ENCODE assay signal across 14 cellular contexts in the genomic region with DNA sequence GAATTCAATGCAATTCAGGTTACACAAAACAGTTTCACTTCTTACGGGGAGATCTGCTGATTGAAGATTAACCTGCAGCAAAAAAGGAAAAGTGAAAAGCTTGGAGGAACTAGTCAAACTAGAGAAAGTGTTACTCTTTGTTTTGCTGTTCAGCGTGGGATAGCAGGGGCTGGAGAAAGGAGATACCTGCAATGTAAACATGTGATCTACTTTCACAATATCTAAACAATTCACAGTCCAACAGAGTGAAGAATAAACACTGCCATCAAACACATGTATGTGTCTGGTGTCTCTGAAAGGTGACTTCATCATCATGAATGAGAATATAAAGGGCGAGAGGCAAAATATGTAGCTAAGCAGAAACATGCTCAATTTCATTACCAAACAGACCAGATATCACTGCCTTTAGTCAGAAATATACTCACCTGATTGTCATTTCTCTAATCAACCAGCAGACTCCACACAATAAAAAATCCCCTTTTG. TPM values are rescaled to one million over a fixed set of nuclear protein-coding genes. Genes with fewer than 3 reads are reported as not detected.
DNase-seq lines count a peak whose midpoint lies in the region; ATAC-seq and TF ChIP-seq lines count a peak whose summit lies in the region.
"Had no signal": no experiment of that assay in that cellular context is flagged by ENCODE, and none has a peak within 500 bp of the region (broad histone marks: within the 10 kb centered on the region; RNA-seq: fewer than 3 reads in every experiment).

No MANE protein-coding gene starts in this region.

- POLR2A ChIA-PET in WTC11 (lab: Charles Lee), result no interaction called here

- H3K27me3 ChIP-seq in osteoblast (ENCODE audit: insufficient read depth, low read length) (peaks cover 14% of the 10 kb centered on the region), right cardiac atrium (ENCODE audit: control insufficient read depth, insufficient read depth) (no peaks in the 10 kb centered on the region)
- H3K27me3 ChIP-seq: upper lobe of left lung had no signal

- H3K4me2 ChIP-seq in osteoblast (ENCODE audit: insufficient read depth, low read length), result no peak overlapping the region

- CTCF ChIA-PET in WTC11 (lab: Charles Lee), result interaction anchor here (2.2 kb wide), 1 partner anchor 9 kb away, joined by 8 read pairs; no protein-coding TSS in a partner anchor

- TF ChIP-seq CTCF in WTC11 (IDR thresholded peaks at IDR 0.05), result no peak
- no peak for TF ChIP-seq CTCF in osteoblast (IDR thresholded peaks at IDR 0.05; ENCODE audit: extremely low read depth, low read depth, low read length)

- no peak overlapping the region for H2AFZ ChIP-seq in osteoblast (ENCODE audit: low read length)

- DNase-seq in DMS53 treated with DMSO at 0.1 percent for 48 hours (lab: John Stamatoyannopoulos, UW; ENCODE audit: unreplicated experiment), result peak; percentile 84
- no peak for DNase-seq in WTC11 (ENCODE audit: low spot score)
- DNase-seq in naive B cell, result no peak
- no peak for DNase-seq in activated T-cell treated with anti-CD3 and anti-CD28 coated beads, Interleukin-2, amount 50 U/mL, for 4 hours
- DNase-seq in osteoblast (ENCODE audit: insufficient read length, low spot score, missing footprints), result no peak
- no peak for DNase-seq in activated naive CD4-positive, alpha-beta T cell treated with Interleukin-2 at 50 U/mL for 16 hours
- no peak for DNase-seq in right cardiac atrium
- DNase-seq: activated naive CD8-positive, alpha-beta T cell treated with anti-CD3 and anti-CD28 coated beads, Interleukin-2, amount 10 ng/mL, durations not matched to agents 7 days and 5 days; NCI-H2081 treated with DMSO at 0.1 percent for 48 hours; stimulated activated naive B cell treated with anti-CD40 and anti-IgM and Interleukin-4, amounts not matched to agents 10 μg/mL and 1 μg/mL and 100 μg/mL, for 72 hours; upper lobe of left lung had no signal

- H3K79me2 ChIP-seq in osteoblast (ENCODE audit: insufficient read depth, low read length), result no peaks in the 10 kb centered on the region

- intact Hi-C loops in right cardiac atrium (cut with DNase I), result no loop called here

- H3K36me3 Mint-ChIP-seq in WTC11 (no peaks in the 10 kb centered on the region), naive B cell (no peaks in the 10 kb centered on the region)
- H3K36me3 Mint-ChIP-seq in activated T-cell treated with anti-CD3 and anti-CD28 coated beads, Interleukin-2, amount 50 U/mL, for 4 hours (ENCODE audit: insufficient read depth), result peaks cover 3% of the 10 kb centered on the region
- H3K36me3 Mint-ChIP-seq: stimulated activated naive B cell treated with anti-CD40 and anti-IgM and Interleukin-4, amounts not matched to agents 10 μg/mL and 1 μg/mL and 100 μg/mL, for 72 hours had no signal

- H3K4me3 Mint-ChIP-seq in WTC11, result no peak overlapping the region
- H3K4me3 Mint-ChIP-seq in naive B cell, result peak overlapping the region in 6 of 8 donors; percentile 3 to 28 (median 12)
- no peak overlapping the region for H3K4me3 Mint-ChIP-seq in activated T-cell treated with anti-CD3 and anti-CD28 coated beads, Interleukin-2, amount 50 U/mL, for 4 hours
- H3K4me3 Mint-ChIP-seq: activated naive CD8-positive, alpha-beta T cell treated with anti-CD3 and anti-CD28 coated beads, Interleukin-2, amount 10 ng/mL, durations not matched to agents 7 days and 5 days; stimulated activated naive B cell treated with anti-CD40 and anti-IgM and Interleukin-4, amounts not matched to agents 10 μg/mL and 1 μg/mL and 100 μg/mL, for 72 hours; T-helper 1 cell treated with Interleukin-12 subunit alpha and Interleukin-12 subunit beta and Interleukin-4 antibody, amounts not matched to agents 30 μg/mL and 1 μg/mL, for 36 hours had no signal

- H3K4me3 ChIP-seq in osteoblast (ENCODE audit: insufficient read depth, low read length) (no peak overlapping the region), right cardiac atrium (ENCODE audit: low read length) (no peak overlapping the region)
- H3K4me3 ChIP-seq: lung, upper lobe of left lung had no signal

- no peaks in the 10 kb centered on the region for H3K36me3 ChIP-seq in osteoblast (ENCODE audit: insufficient read depth, low read length)
- H3K36me3 ChIP-seq: upper lobe of left lung had no signal

- no peaks in the 10 kb centered on the region for H3K9me3 Mint-ChIP-seq in WTC11
- H3K9me3 Mint-ChIP-seq in naive B cell, result no peaks in the 10 kb centered on the region
- no peaks in the 10 kb centered on the region for H3K9me3 Mint-ChIP-seq in activated T-cell treated with anti-CD3 and anti-CD28 coated beads, Interleukin-2, amount 50 U/mL, for 4 hours
- H3K9me3 Mint-ChIP-seq: activated naive CD8-positive, alpha-beta T cell treated with anti-CD3 and anti-CD28 coated beads, Interleukin-2, amount 10 ng/mL, durations not matched to agents 7 days and 5 days; stimulated activated naive B cell treated with anti-CD40 and anti-IgM and Interleukin-4, amounts not matched to agents 10 μg/mL and 1 μg/mL and 100 μg/mL, for 72 hours; T-helper 1 cell treated with Interleukin-12 subunit alpha and Interleukin-12 subunit beta and Interleukin-4 antibody, amounts not matched to agents 30 μg/mL and 1 μg/mL, for 36 hours had no signal

- H3K4me1 ChIP-seq in osteoblast (ENCODE audit: insufficient read depth, low read length) (no peaks in the 10 kb centered on the region), right cardiac atrium (ENCODE audit: control insufficient read depth, insufficient read depth, low read length) (peaks cover 3% of the 10 kb centered on the region)

- no peaks in the 10 kb centered on the region for H4K20me1 ChIP-seq in osteoblast (ENCODE audit: insufficient read depth, low read length)

- no peak overlapping the region for H3K27ac ChIP-seq in osteoblast (ENCODE audit: low read depth, low read length)
- H3K27ac ChIP-seq in right cardiac atrium (ENCODE audit: low read length), result no peak overlapping the region
- H3K27ac ChIP-seq: upper lobe of left lung had no signal

- peak; percentile 34 for ATAC-seq in GM21786 (IDR thresholded peaks at IDR 0.05; ENCODE audit: unreplicated experiment)
- no peak for ATAC-seq in WTC11
- no peak for ATAC-seq in naive B cell (ENCODE audit: low read depth in 2 of 2)
- no peak for ATAC-seq in activated T-cell treated with anti-CD3 and anti-CD28 coated beads, Interleukin-2, amount 50 U/mL, for 4 hours
- no peak for ATAC-seq in right cardiac atrium
- ATAC-seq: stimulated activated naive B cell treated with anti-CD40 and anti-IgM and Interleukin-4, amounts not matched to agents 10 μg/mL and 1 μg/mL and 100 μg/mL, for 72 hours had no signal

- peaks cover 6% of the 10 kb centered on the region for H3K4me1 Mint-ChIP-seq in WTC11
- peaks cover 40 to 71% (median 64%) of the 10 kb centered on the region in 3 donors for H3K4me1 Mint-ChIP-seq in naive B cell
- peaks cover 65% of the 10 kb centered on the region for H3K4me1 Mint-ChIP-seq in activated T-cell treated with anti-CD3 and anti-CD28 coated beads, Interleukin-2, amount 50 U/mL, for 4 hours (ENCODE audit: low read depth)

- 71% methylated on average over 3 of the region's 3 CpGs for WGBS in right cardiac atrium

- H3K27ac Mint-ChIP-seq in WTC11, result no peak overlapping the region
- peak overlapping the region in 1 of 6 donors; percentile 9 for H3K27ac Mint-ChIP-seq in naive B cell
- H3K27ac Mint-ChIP-seq: activated naive CD8-positive, alpha-beta T cell treated with anti-CD3 and anti-CD28 coated beads, Interleukin-2, amount 10 ng/mL, durations not matched to agents 7 days and 5 days; stimulated activated naive B cell treated with anti-CD40 and anti-IgM and Interleukin-4, amounts not matched to agents 10 μg/mL and 1 μg/mL and 100 μg/mL, for 72 hours; T-helper 1 cell treated with Interleukin-12 subunit alpha and Interleukin-12 subunit beta and Interleukin-4 antibody, amounts not matched to agents 30 μg/mL and 1 μg/mL, for 36 hours had no signal

- no peaks in the 10 kb centered on the region for H3K9me3 ChIP-seq in osteoblast (ENCODE audit: low read depth, low read length)
- no peaks in the 10 kb centered on the region for H3K9me3 ChIP-seq in right cardiac atrium (ENCODE audit: control insufficient read depth, low read length)
- H3K9me3 ChIP-seq: upper lobe of left lung had no signal

- H3K27me3 Mint-ChIP-seq in WTC11 (ENCODE audit: low read depth), result no peaks in the 10 kb centered on the region
- peaks cover 0 to 10% (median 0%) of the 10 kb centered on the region in 3 donors for H3K27me3 Mint-ChIP-seq in naive B cell
- peaks cover 4% of the 10 kb centered on the region for H3K27me3 Mint-ChIP-seq in activated T-cell treated with anti-CD3 and anti-CD28 coated beads, Interleukin-2, amount 50 U/mL, for 4 hours (ENCODE audit: low read depth)
- H3K27me3 Mint-ChIP-seq: activated naive CD8-positive, alpha-beta T cell treated with anti-CD3 and anti-CD28 coated beads, Interleukin-2, amount 10 ng/mL, durations not matched to agents 7 days and 5 days had no signal

TF ChIP-seq in WTC11, 78 proteins besides CTCF, POLR2A, EP300 and RAD21:
- no peak for TF ChIP-seq OVOL2 (CRISPR knock-in tag; IDR thresholded peaks at IDR 0.05; ENCODE audit: borderline replicate concordance)
- TF ChIP-seq GABPB1 (CRISPR knock-in tag; IDR thresholded peaks at IDR 0.05), result peak; percentile 47; the same call in 1 of the 2 replicates

RNA-seq across cellular contexts. Expression of a gene that starts 26.4 kb away (rescaled TPM):
- 7.1 to 8.4 TPM (median 7.2 TPM) in 3 replicates for total RNA-seq in WTC11 (2021)
- under 1 TPM in 2 of 6 donors, not detected in 4; 0.29 to 0.66 TPM for polyA plus RNA-seq in naive B cell (ENCODE audit: low read depth in 6 of 6)
- 1 to 10 TPM; 8.6 to 8.9 (median 8.8) TPM for total RNA-seq in activated T-cell treated with anti-CD3 and anti-CD28 coated beads, Interleukin-2, amount 50 U/mL, for 4 hours
- total RNA-seq in osteoblast, result under 0.01 and 0.29 TPM in 2 replicates
- total RNA-seq in right cardiac atrium, result under 1 TPM; 0.23 to 0.92 (median 0.48) TPM
- polyA plus RNA-seq in right cardiac atrium, result 0.20 TPM

RNA-seq across cellular contexts. Expression of a gene that starts 26.5 kb away (rescaled TPM):
- 0.50 to 1.9 TPM (median 1.1 TPM) in 3 replicates for total RNA-seq in WTC11 (2021)
- polyA plus RNA-seq in naive B cell (ENCODE audit: low read depth in 6 of 6), result not detected
- under 1 TPM; 0.32 to 0.33 (median 0.33) TPM for total RNA-seq in activated T-cell treated with anti-CD3 and anti-CD28 coated beads, Interleukin-2, amount 50 U/mL, for 4 hours
- not detected in 2 replicates for total RNA-seq in osteoblast
- under 1 TPM in 1 of 4 donors, not detected in 3; 0.42 TPM for total RNA-seq in right cardiac atrium
- 0.48 TPM for polyA plus RNA-seq in right cardiac atrium
- total RNA-seq: activated naive CD8-positive, alpha-beta T cell treated with anti-CD3 and anti-CD28 coated beads, Interleukin-2, amount 10 ng/mL, durations not matched to agents 7 days and 5 days had no signal

Comparison
In these comparisons a context has a peak if more than half of its experiments do, and no peak if none do; other contexts are left out.
1. H3K4me3 Mint-ChIP-seq: peak in naive B cell (6 of 8); none in WTC11 (single experiment) and activated T-cell treated with anti-CD3 and anti-CD28 coated beads, Interleukin-2, amount 50 U/mL, for 4 hours (single experiment).